8 cellular contexts compared by ENCODE assay signal in the genomic region with DNA sequence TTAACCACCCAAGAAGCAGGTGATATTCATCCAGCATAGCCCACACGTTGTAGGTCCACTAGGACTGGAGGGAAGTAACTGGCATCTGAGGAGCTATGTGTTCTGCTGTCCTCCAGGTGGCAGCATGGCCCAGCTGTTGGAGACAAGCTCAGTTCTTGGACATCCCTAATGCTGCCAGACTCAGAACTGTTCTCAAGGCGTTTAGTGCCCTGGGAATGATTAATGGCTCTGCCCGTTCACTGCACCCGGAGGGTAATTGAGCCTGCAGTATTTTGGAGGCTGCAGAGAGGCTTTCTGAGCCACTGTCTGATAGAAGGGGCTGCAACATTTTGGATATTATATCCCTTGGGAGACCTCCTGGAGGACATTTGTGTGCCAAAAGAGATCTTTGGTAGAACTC.
DNase-seq lines count a peak whose midpoint lies in the region; ATAC-seq, FAIRE-seq and TF ChIP-seq lines count a peak whose summit lies in the region.

No MANE protein-coding gene starts in this region.

- H3K36me3 Mint-ChIP-seq in T-cell = no peaks in the 10 kb centered on the region

- TF ChIP-seq EP300 in A549 (IDR thresholded peaks at IDR 0.05) = no peak

- ATAC-seq in A549 (peak; percentile 94 to 96), GM18505 (IDR thresholded peaks at IDR 0.05; ENCODE audit: unreplicated experiment) (peak; percentile 91), HG03025 (IDR thresholded peaks at IDR 0.05; ENCODE audit: low FRiP score, unreplicated experiment) (peak; percentile 85), T-cell (replicated peaks in 1 of 4) (no peak)

- H3K4me1 ChIP-seq in A549 = no peaks in the 10 kb centered on the region

- peaks cover 0 to 3% of the 10 kb centered on the region in 2 donors for H3K27me3 Mint-ChIP-seq in T-cell

- no peak overlapping the region for H3K4me3 ChIP-seq in A549

- TF ChIP-seq CTCF in A549 (IDR thresholded peaks at IDR 0.05) = peak; percentile 39; the same call in 2 of the 3 replicates

- FAIRE-seq in A549 (lab: Jason Lieb, UNC) = no peak

- H3K27ac ChIP-seq in A549 = no peak overlapping the region

- H3K9me3 ChIP-seq in A549 = no peaks in the 10 kb centered on the region

- H3K27ac Mint-ChIP-seq in T-cell = no peak overlapping the region

- DNase-seq in A549 (ENCODE audit: low read depth in 1 of 2, low spot score in 1 of 2) (peak; percentile 6 to 66), NCI-H187 (lab: John Stamatoyannopoulos, UW) (peak; percentile 26 to 67), T-cell (peak in 25 of 34 experiments; percentile 2 to 33 (median 11)), cerebellar cortex (ENCODE audit: low spot score) (peak; percentile 73), kidney tubule cell (ENCODE audit: low spot score) (peak; percentile 87)
- peak; percentile 42 for DNase-seq in stimulated activated CD4-positive, alpha-beta T cell treated with anti-CD3 and anti-CD28 coated beads, Interleukin-4, amount 100 ng/mL, for 1 hour

- POLR2A ChIA-PET in A549 (lab: Yijun Ruan, JAX) (no interaction called here), T-cell (lab: Charles Lee) (no interaction called here)

- no peak overlapping the region for H3K4me2 ChIP-seq in A549

- H3K4me1 Mint-ChIP-seq in T-cell = no peaks in the 10 kb centered on the region

- TF ChIP-seq POLR2A in A549 (IDR thresholded peaks at IDR 0.05; ENCODE audit: low read length) (no peak), GM18505 (IDR thresholded peaks at IDR 0.05; ENCODE audit: borderline replicate concordance, extremely low read depth, insufficient read depth, insufficient read length) (no peak)

- no peak overlapping the region for H3K4me3 Mint-ChIP-seq in T-cell

- TF ChIP-seq RAD21 in A549 (conservative IDR thresholded peaks at IDR 0.05 in 1 of 2, IDR thresholded peaks at IDR 0.05 in 1 of 2) = peak; percentile 70 to 76

- 0% methylated on average over 3 of the region's 4 CpGs for WGBS in A549 (ENCODE audit: missing lambda C conversion rate)

- no peaks in the 10 kb centered on the region for H3K9me3 Mint-ChIP-seq in T-cell

- CTCF ChIA-PET in A549 (lab: Yijun Ruan, JAX) = interaction anchor here (0.7 to 3.1 kb wide), 13 partner anchors 11 to 1157 kb away, joined by 3 to 23 read pairs (median 3); no protein-coding TSS in a partner anchor
- CTCF ChIA-PET in T-cell (lab: Charles Lee) = interaction anchor here (0.6 to 2.3 kb wide), 7 partner anchors 10 to 1156 kb away, joined by 3 to 12 read pairs (median 8); no protein-coding TSS in a partner anchor

TF ChIP-seq in A549, 52 proteins besides CTCF, POLR2A, EP300 and RAD21:
- TF ChIP-seq SMC3 (IDR thresholded peaks at IDR 0.05) (peak; percentile 56), ZNF302 (CRISPR knock-in tag; IDR thresholded peaks at IDR 0.05) (no peak)
TF ChIP-seq in A549: peak in this region for 1.

Comparison
In these comparisons a context has a peak if more than half of its experiments do, and no peak if none do; other contexts are left out.
1. ATAC-seq: peak in A549 (2 of 2), GM18505 (single experiment) and HG03025 (single experiment); none in T-cell (0 of 4).
2. DNase-seq: peak in every context shown above with its lines; median percentile 87 in kidney tubule cell; 73 in cerebellar cortex; 46 in NCI-H187; 42 in stimulated activated CD4-positive, alpha-beta T cell treated with anti-CD3 and anti-CD28 coated beads, Interleukin-4, amount 100 ng/mL, for 1 hour; 36 in A549; 11 in T-cell.